In genomic region chr2:235087812-235088607, GRCh38 we compare ENCODE assay signal across 14 cellular contexts.
DNase-seq lines count a peak whose midpoint lies in the region; ATAC-seq and TF ChIP-seq lines count a peak whose summit lies in the region.
"Had no signal": no experiment of that assay in that cellular context is flagged by ENCODE, and none has a peak within 500 bp of the region (broad histone marks: within the 10 kb centered on the region; RNA-seq: fewer than 3 reads in every experiment).

No MANE protein-coding gene starts in this region.

- no peaks in the 10 kb centered on the region for H3K9me3 ChIP-seq in ectodermal cell (ENCODE audit: control insufficient read depth, low read length)
- no peaks in the 10 kb centered on the region for H3K9me3 ChIP-seq in testis
- H3K9me3 ChIP-seq: SJSA1 had no signal

- TF ChIP-seq CTCF in testis (IDR thresholded peaks at IDR 0.05), result no peak

- H3K27me3 ChIP-seq in ectodermal cell (ENCODE audit: control insufficient read depth, insufficient read depth, low read length, poor library complexity, severe bottlenecking), result no peaks in the 10 kb centered on the region
- H3K27me3 ChIP-seq in testis, result no peaks in the 10 kb centered on the region
- H3K27me3 ChIP-seq: SJSA1 had no signal

- DNase-seq in SHP77 treated with DMSO at 0.1 percent for 48 hours (lab: John Stamatoyannopoulos, UW) (peak; percentile 50), lung microvascular endothelial cell (ENCODE audit: low read depth in 2 of 2) (peak; percentile 7 to 29), testis (peak; percentile 44), mucosa of gallbladder (ENCODE audit: low spot score) (no peak), NCI-H82 (lab: John Stamatoyannopoulos, UW) (no peak)
- DNase-seq: activated CD4-positive, alpha-beta T cell treated with anti-CD3 and anti-CD28 coated beads, Interleukin-2, amount 50 U/mL, for 48 hours; activated naive CD8-positive, alpha-beta T cell treated with anti-CD3 and anti-CD28 coated beads for 36 hours; DMS79 treated with DMSO at 0.1 percent for 48 hours; foreskin melanocyte; HCEC 1CT; NCI-H1417 treated with DMSO at 0.1 percent for 48 hours had no signal

- ATAC-seq in HG03442 (IDR thresholded peaks at IDR 0.05; ENCODE audit: unreplicated experiment), result no peak

- H3K4me1 ChIP-seq in ectodermal cell (ENCODE audit: control insufficient read depth, insufficient read depth, low read length), result peaks cover 17% of the 10 kb centered on the region
- peaks cover 19% of the 10 kb centered on the region for H3K4me1 ChIP-seq in testis
- H3K4me1 ChIP-seq: SJSA1 had no signal

- no peak overlapping the region for H3K4me3 ChIP-seq in ectodermal cell (ENCODE audit: insufficient read depth, low read depth, low read length)
- no peak overlapping the region for H3K4me3 ChIP-seq in testis
- H3K4me3 ChIP-seq: SJSA1 had no signal

- no peak for TF ChIP-seq POLR2A in testis (IDR thresholded peaks at IDR 0.05)

- intact Hi-C loops in testis (cut with DNase I; ENCODE audit: low total_unique reads), result no loop called here

- H3K27ac ChIP-seq in ectodermal cell (ENCODE audit: insufficient read depth, low read depth, low read length, poor library complexity, severe bottlenecking) (peak overlapping the region; percentile 89), testis (no peak overlapping the region)
- H3K27ac ChIP-seq: SJSA1 had no signal

- WGBS in ectodermal cell, 2 experiments, result 69 to 74% methylated on average over 21 to 23 of the region's 23 CpGs
- WGBS in testis, 2 donors, result 23% methylated on average over 23 of the region's 23 CpGs

- H3K36me3 ChIP-seq in ectodermal cell (ENCODE audit: control insufficient read depth, insufficient read depth, low read length) (no peaks in the 10 kb centered on the region), testis (ENCODE audit: low read depth, missing control alignments) (no peaks in the 10 kb centered on the region)
- H3K36me3 ChIP-seq: SJSA1 had no signal

Comparison
In these comparisons a context has a peak if more than half of its experiments do, and no peak if none do; other contexts are left out.
1. DNase-seq: peak in SHP77 treated with DMSO at 0.1 percent for 48 hours (single experiment), lung microvascular endothelial cell (2 of 2) and testis (single experiment); none in mucosa of gallbladder (single experiment) and NCI-H82 (single experiment).